9 cellular contexts compared by ENCODE assay signal in the genomic region with DNA sequence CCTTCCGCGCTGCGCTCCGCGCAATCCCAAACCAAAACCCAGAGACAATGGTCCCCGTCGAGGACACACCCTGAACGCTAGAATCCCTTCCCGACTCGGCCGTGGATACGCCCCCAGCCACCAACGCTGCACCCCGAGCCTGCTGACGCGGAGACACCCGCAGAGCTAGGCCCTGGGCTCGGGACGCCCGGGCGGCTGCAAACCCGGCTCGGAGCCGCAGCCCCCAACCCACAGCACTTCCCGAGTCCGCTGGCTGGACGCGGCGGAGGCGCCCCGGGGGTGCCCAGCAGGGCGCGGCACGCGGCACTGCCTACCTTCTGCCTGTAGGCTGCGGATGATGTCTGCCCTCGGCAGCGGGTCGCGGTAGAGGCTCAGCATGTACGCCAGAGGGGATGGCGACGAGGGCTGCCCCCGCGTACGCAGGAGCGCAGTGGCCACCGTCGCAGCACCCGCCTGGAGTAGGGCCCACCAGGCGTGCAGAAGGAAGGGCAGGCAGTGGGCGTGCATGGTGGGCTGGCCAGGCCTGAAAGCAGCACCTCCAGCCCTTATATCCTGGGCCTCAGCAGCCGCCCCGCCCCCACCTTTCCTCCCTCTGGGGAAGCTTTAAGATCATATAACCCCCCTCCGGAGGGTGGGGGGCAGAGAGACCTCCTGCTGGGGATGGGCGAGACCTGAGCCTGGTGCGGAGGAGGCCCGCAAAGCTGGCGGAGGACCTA. TPM values are rescaled to one million over a fixed set of nuclear protein-coding genes. Genes with fewer than 3 reads are reported as not detected.
DNase-seq lines count a peak whose midpoint lies in the region; ATAC-seq and TF ChIP-seq lines count a peak whose summit lies in the region.
"Had no signal": no experiment of that assay in that cellular context is flagged by ENCODE, and none has a peak within 500 bp of the region (broad histone marks: within the 10 kb centered on the region; RNA-seq: fewer than 3 reads in every experiment).

A gene (minus strand): TSS at position 521 of the 716 bp plus-strand sequence. CDS start 14 bp downstream, at position 507.

- H3K4me3 ChIP-seq in CD8-positive, alpha-beta memory T cell (ENCODE audit: low read length), result peak within 1 kb of the TSS; percentile 34

- H3K36me3 ChIP-seq in CD8-positive, alpha-beta memory T cell (ENCODE audit: insufficient read depth, low read length), result no peaks in the 10 kb centered on the region

- peaks cover 14 to 26% (median 16%) of the 10 kb centered on the region in 3 donors for H3K4me1 Mint-ChIP-seq in CD8-positive, alpha-beta memory T cell
- H3K4me1 Mint-ChIP-seq in T-helper 17 cell, result peaks cover 13% of the 10 kb centered on the region
- peaks cover 6% of the 10 kb centered on the region for H3K4me1 Mint-ChIP-seq in neural crest cell

- CTCF ChIA-PET in CD8-positive, alpha-beta memory T cell (lab: Charles Lee), result interaction anchor here (1.3 kb wide), 1 partner anchor 20 kb away, joined by 4 read pairs; no protein-coding TSS in a partner anchor

- peak in 2 of 5 donors; percentile 7 to 14 for DNase-seq in CD8-positive, alpha-beta memory T cell
- no peak for DNase-seq in T-helper 17 cell
- no peak for DNase-seq in neural crest cell (ENCODE audit: low read depth, low spot score)
- no peak for DNase-seq in nucleus accumbens (lab: John Stamatoyannopoulos, UW)
- DNase-seq in COLO668 (lab: John Stamatoyannopoulos, UW; ENCODE audit: unreplicated experiment), result no peak
- DNase-seq: NCI-H187 treated with DMSO at 0.1 percent for 48 hours had no signal

- no peak for TF ChIP-seq CTCF in neural crest cell (conservative IDR thresholded peaks at IDR 0.05)

- peak within 1 kb of the TSS in 1 of 8 donors; percentile 65 for H3K27ac Mint-ChIP-seq in CD8-positive, alpha-beta memory T cell
- no peak within 1 kb of the TSS for H3K27ac Mint-ChIP-seq in T-helper 17 cell
- no peak within 1 kb of the TSS for H3K27ac Mint-ChIP-seq in neural crest cell (ENCODE audit: unreplicated experiment)

- no peaks in the 10 kb centered on the region for H3K36me3 Mint-ChIP-seq in CD8-positive, alpha-beta memory T cell
- H3K36me3 Mint-ChIP-seq in T-helper 17 cell (ENCODE audit: low read depth) (peaks cover 8% of the 10 kb centered on the region), neural crest cell (ENCODE audit: low read depth) (peaks cover 3% of the 10 kb centered on the region)

- POLR2A ChIA-PET in CD8-positive, alpha-beta memory T cell (lab: Charles Lee), result no interaction called here

- no peaks in the 10 kb centered on the region for H3K9me3 Mint-ChIP-seq in CD8-positive, alpha-beta memory T cell
- H3K9me3 Mint-ChIP-seq in neural crest cell, result no peaks in the 10 kb centered on the region

- peaks cover 17% of the 10 kb centered on the region for H3K4me1 ChIP-seq in CD8-positive, alpha-beta memory T cell (ENCODE audit: insufficient read depth, low read length)

- H3K27ac ChIP-seq in CD8-positive, alpha-beta memory T cell (ENCODE audit: low read depth, low read length), result no peak within 1 kb of the TSS

- ATAC-seq in T-helper 17 cell (peak; percentile 68), esophagus mucosa (peak; percentile 30), GM21390 (IDR thresholded peaks at IDR 0.05; ENCODE audit: unreplicated experiment) (no peak), GM21825 (IDR thresholded peaks at IDR 0.05; ENCODE audit: unreplicated experiment) (no peak)

- no peaks in the 10 kb centered on the region for H3K9me3 ChIP-seq in CD8-positive, alpha-beta memory T cell (ENCODE audit: low read length)
- H3K9me3 ChIP-seq in T-helper 17 cell (ENCODE audit: control insufficient read depth, low read length, poor library complexity, severe bottlenecking), result no peaks in the 10 kb centered on the region

- peak within 1 kb of the TSS in 6 of 7 donors; percentile 68 to 85 (median 73) for H3K4me3 Mint-ChIP-seq in CD8-positive, alpha-beta memory T cell
- H3K4me3 Mint-ChIP-seq in T-helper 17 cell (peak within 1 kb of the TSS; percentile 91), neural crest cell (peak within 1 kb of the TSS; percentile 80)

- H3K27me3 Mint-ChIP-seq in CD8-positive, alpha-beta memory T cell, result peaks cover 48 to 50% of the 10 kb centered on the region in 2 donors
- peaks cover 50% of the 10 kb centered on the region for H3K27me3 Mint-ChIP-seq in T-helper 17 cell
- H3K27me3 Mint-ChIP-seq in neural crest cell (ENCODE audit: low read depth), result peaks cover 87% of the 10 kb centered on the region

- peaks cover 26% of the 10 kb centered on the region for H3K27me3 ChIP-seq in CD8-positive, alpha-beta memory T cell (ENCODE audit: insufficient read depth, low read length, poor library complexity, severe bottlenecking)

RNA-seq across cellular contexts. Expression of the gene that starts here (rescaled TPM):
- not detected for total RNA-seq in CD8-positive, alpha-beta memory T cell
- 0.43 TPM for polyA plus RNA-seq in CD8-positive, alpha-beta memory T cell
- total RNA-seq in T-helper 17 cell (not detected), esophagus mucosa (0.48 TPM), neural crest cell (not detected in 2 replicates)

Comparison
In these comparisons a context has a peak if more than half of its experiments do, and no peak if none do; other contexts are left out.
1. Peak in ATAC-seq in T-helper 17 cell; RNA of the gene not detected or under 1 TPM.
2. Peak in ATAC-seq in esophagus mucosa; RNA of the gene not detected or under 1 TPM.